In genomic region chr7:50939026-50939425, GRCh38 we compare ENCODE assay signal across 22 cellular contexts.
DNase-seq lines count a peak whose midpoint lies in the region; ATAC-seq, FAIRE-seq and TF ChIP-seq lines count a peak whose summit lies in the region.
"Had no signal": no experiment of that assay in that cellular context is flagged by ENCODE, and none has a peak within 500 bp of the region (broad histone marks: within the 10 kb centered on the region; RNA-seq: fewer than 3 reads in every experiment).

No MANE protein-coding gene starts in this region.

- no peak for TF ChIP-seq POLR2A in H1 (IDR thresholded peaks at IDR 0.05; ENCODE audit: control extremely low read depth in 1 of 2, low read depth in 2 of 2, low read length in 2 of 2)

- H3K4me1 Mint-ChIP-seq in WTC11: peaks cover 2% of the 10 kb centered on the region; the same call in 1 of the 2 replicates

- no peak overlapping the region for H3K9ac ChIP-seq in H1 (replicated peaks in 1 of 4; ENCODE audit: extremely low read depth in 1 of 4, low read depth in 3 of 4, low read length in 3 of 4)
- H3K9ac ChIP-seq: BLaER1 had no signal

- no peaks in the 10 kb centered on the region for H4K20me1 ChIP-seq in H1 (replicated peaks in 1 of 2; ENCODE audit: control insufficient read depth in 1 of 2, insufficient read depth in 2 of 2, low read length in 2 of 2)
- H4K20me1 ChIP-seq: BLaER1 had no signal

- no peak overlapping the region for H3K4me2 ChIP-seq in H1 (ENCODE audit: insufficient read depth in 1 of 2, low read depth in 2 of 2, low read length in 2 of 2)
- H3K4me2 ChIP-seq: BLaER1 had no signal

- CTCF ChIA-PET in H1 (lab: Charles Lee; ENCODE audit: partially characterized antibody): interaction anchor here (1.4 kb wide), 1 partner anchor 10 kb away, joined by 3 read pairs; no protein-coding TSS in a partner anchor
- CTCF ChIA-PET in WTC11 (lab: Charles Lee): no interaction called here

- no peak overlapping the region for H2BK20ac ChIP-seq in H1 (ENCODE audit: low read length)

- no peak overlapping the region for H3K14ac ChIP-seq in H1 (ENCODE audit: insufficient read length)

- no peak overlapping the region for H2AK5ac ChIP-seq in H1 (ENCODE audit: low read depth, low read length)

- no peak overlapping the region for H3K27ac ChIP-seq in H1 (ENCODE audit: low read depth, low read length)
- H3K27ac ChIP-seq: BLaER1, HL-60, VCaP had no signal

- no peak overlapping the region for H3K27ac Mint-ChIP-seq in WTC11
- H3K27ac Mint-ChIP-seq: activated CD8-positive, alpha-beta T cell treated with anti-CD3 and anti-CD28 coated beads for 36 hours; activated T-cell treated with anti-CD3 and anti-CD28 coated beads, Interleukin-2, amount 50 U/mL, for 72 hours had no signal

- no peak overlapping the region for H2BK15ac ChIP-seq in H1 (ENCODE audit: low read length)

- H3K23me2 ChIP-seq in H1 (ENCODE audit: low read depth, low read length): no peaks in the 10 kb centered on the region

- H3K23ac ChIP-seq in H1 (ENCODE audit: insufficient read length): no peak overlapping the region

- H3K56ac ChIP-seq in H1 (replicated peaks; ENCODE audit: insufficient read length, low read depth, low read length): no peak overlapping the region

- FAIRE-seq in H1 (lab: Jason Lieb, UNC): no peak

- TF ChIP-seq CTCF in H1 (IDR thresholded peaks at IDR 0.05; ENCODE audit: control extremely low read depth in 1 of 3, insufficient read depth in 1 of 3, low read depth in 1 of 3, low read length in 3 of 3): no peak
- TF ChIP-seq CTCF in WTC11 (IDR thresholded peaks at IDR 0.05): no peak

- peaks cover 4% of the 10 kb centered on the region; the same call in 1 of the 2 replicates for H3K36me3 Mint-ChIP-seq in WTC11

- no peak overlapping the region for H2BK120ac ChIP-seq in H1 (replicated peaks; ENCODE audit: low read depth, low read length)

- peaks cover 14% of the 10 kb centered on the region for H3K9me3 Mint-ChIP-seq in WTC11

- H3K9me3 ChIP-seq in H1 (ENCODE audit: insufficient read depth in 2 of 2, low read depth in 1 of 2, low read length in 1 of 2): no peaks in the 10 kb centered on the region

- H4K91ac ChIP-seq in H1 (replicated peaks; ENCODE audit: insufficient read length, low read length): no peak overlapping the region

- H3K36me3 ChIP-seq in H1 (ENCODE audit: control insufficient read depth in 2 of 4, insufficient read depth in 4 of 4, low read length in 3 of 4): no peaks in the 10 kb centered on the region
- H3K36me3 ChIP-seq: BLaER1 had no signal

- H4K8ac ChIP-seq in H1 (ENCODE audit: extremely low read depth, insufficient read depth, low read length): no peak overlapping the region; the same call in 1 of the 2 replicates

- no peak overlapping the region for H3K4me3 Mint-ChIP-seq in WTC11
- H3K4me3 Mint-ChIP-seq: activated CD8-positive, alpha-beta T cell treated with anti-CD3 and anti-CD28 coated beads for 36 hours; activated T-cell treated with anti-CD3 and anti-CD28 coated beads, Interleukin-2, amount 50 U/mL, for 72 hours; neural crest cell had no signal

- H4K5ac ChIP-seq in H1 (ENCODE audit: insufficient read length, low read depth, low read length): no peak overlapping the region

- ATAC-seq in HG03097 (IDR thresholded peaks at IDR 0.05; ENCODE audit: low FRiP score, unreplicated experiment) (no peak), HG02678 (IDR thresholded peaks at IDR 0.05; ENCODE audit: unreplicated experiment) (no peak), WTC11 (no peak)
- ATAC-seq: activated CD8-positive, alpha-beta T cell treated with anti-CD3 and anti-CD28 coated beads for 36 hours; activated T-cell treated with anti-CD3 and anti-CD28 coated beads, Interleukin-2, amount 50 U/mL, for 72 hours; sciatic nerve had no signal

- H2BK5ac ChIP-seq in H1 (ENCODE audit: low read depth, low read length): no peak overlapping the region

- no peak overlapping the region for H2AFZ ChIP-seq in H1 (ENCODE audit: low read length)

- H2BK12ac ChIP-seq in H1 (ENCODE audit: low read depth, low read length): no peak overlapping the region

- no peak for TF ChIP-seq EP300 in H1 (IDR thresholded peaks at IDR 0.05; ENCODE audit: borderline replicate concordance in 1 of 2, low read depth in 2 of 2, low read length in 2 of 2)

- H3K4me1 ChIP-seq in H1 (replicated peaks in 1 of 4; ENCODE audit: control insufficient read depth in 3 of 4, insufficient read depth in 4 of 4, low read length in 3 of 4): no peaks in the 10 kb centered on the region

- peak overlapping the region; percentile 69 for H3K4ac ChIP-seq in H1 (replicated peaks; ENCODE audit: insufficient read length, low read depth, low read length)

- peak; percentile 34 for DNase-seq in DMS79 (lab: John Stamatoyannopoulos, UW)
- DNase-seq in M059J (ENCODE audit: low read depth): peak; percentile 59
- no peak for DNase-seq in H1 (ENCODE audit: low read depth in 1 of 2, low spot score in 2 of 2)
- DNase-seq in non-pigmented ciliary epithelial cell (ENCODE audit: low read depth): peak; percentile 42
- no peak for DNase-seq in WTC11 (ENCODE audit: low spot score)
- DNase-seq: activated CD8-positive, alpha-beta T cell treated with anti-CD3 and anti-CD28 coated beads for 36 hours; activated T-cell treated with anti-CD3 and anti-CD28 coated beads, Interleukin-2, amount 50 U/mL, for 72 hours; cortex of kidney; KBM-7; NCI-H1092; NCI-H2081 treated with DMSO at 0.1 percent for 48 hours; NCI-H774; RPMI8226; stimulated activated CD4-positive, alpha-beta T cell treated with anti-CD3 and anti-CD28 coated beads, Interleukin-2, amount 100 ng/mL, for 48 hours; SW 1271 had no signal

- no peak overlapping the region for H3K4me3 ChIP-seq in H1 (ENCODE audit: extremely low read depth in 1 of 4, insufficient read depth in 2 of 4, low read depth in 3 of 4, low read length in 4 of 4)
- H3K4me3 ChIP-seq: BLaER1 had no signal

- WGBS in H1 (ENCODE audit: extremely low coverage in 1 of 2, insufficient coverage in 1 of 2, insufficient read length in 1 of 2, insufficient replicate concordance in 2 of 2, low coverage in 1 of 2, low lambda C conversion rate in 2 of 2, missing lambda C conversion rate in 1 of 2), 2 experiments: 85% methylated on average over 4 of the region's 4 CpGs; no CpG with 5 or more reads in 1 of the 2 experiments

- H3K27me3 Mint-ChIP-seq in WTC11 (ENCODE audit: low read depth): peaks cover 2% of the 10 kb centered on the region; the same call in 1 of the 2 replicates

- no peaks in the 10 kb centered on the region for H3K79me2 ChIP-seq in H1 (ENCODE audit: control insufficient read depth in 1 of 2, insufficient read depth in 2 of 2, low read length in 2 of 2)

- H3K79me1 ChIP-seq in H1 (ENCODE audit: low read depth, low read length): no peaks in the 10 kb centered on the region; the same call in 1 of the 2 replicates

- no peak for TF ChIP-seq RAD21 in H1 (IDR thresholded peaks at IDR 0.05 in 1 of 2, conservative IDR thresholded peaks at IDR 0.05 in 1 of 2; ENCODE audit: low read depth in 2 of 2, low read length in 2 of 2)

- POLR2A ChIA-PET in H1 (lab: Charles Lee; ENCODE audit: partially characterized antibody): no interaction called here
- POLR2A ChIA-PET in WTC11 (lab: Charles Lee): no interaction called here

- no peak overlapping the region for H3K18ac ChIP-seq in H1 (ENCODE audit: extremely low read depth, low read length)

- no peaks in the 10 kb centered on the region for H3K27me3 ChIP-seq in H1 (replicated peaks in 1 of 4; ENCODE audit: control insufficient read depth in 3 of 4, extremely low read depth in 1 of 4, insufficient read depth in 3 of 4, low read length in 3 of 4)
- H3K27me3 ChIP-seq: BLaER1 had no signal

TF ChIP-seq in H1, 55 proteins besides CTCF, POLR2A, EP300 and RAD21 (continues in another document):
- no peak for TF ChIP-seq SIN3A (conservative IDR thresholded peaks at IDR 0.05 in 1 of 2, IDR thresholded peaks at IDR 0.05 in 1 of 2; ENCODE audit: low read depth in 1 of 2, low read length in 2 of 2)
- no peak for TF ChIP-seq CEBPB (IDR thresholded peaks at IDR 0.05; ENCODE audit: low read depth, low read length)
- no peak for TF ChIP-seq GTF2F1 (IDR thresholded peaks at IDR 0.05; ENCODE audit: borderline replicate concordance, low read depth, low read length)
- TF ChIP-seq TEAD4 (IDR thresholded peaks at IDR 0.05; ENCODE audit: low read depth, low read length): no peak
- TF ChIP-seq SP4 (IDR thresholded peaks at IDR 0.05; ENCODE audit: low read length): no peak
- no peak for TF ChIP-seq TBP (IDR thresholded peaks at IDR 0.05; ENCODE audit: low read depth, low read length)
- no peak for TF ChIP-seq SP1 (IDR thresholded peaks at IDR 0.05; ENCODE audit: low read depth, low read length)
- no peak for TF ChIP-seq YY1 (IDR thresholded peaks at IDR 0.05; ENCODE audit: low read depth, low read length)
- TF ChIP-seq SIRT6 (IDR thresholded peaks at IDR 0.05; ENCODE audit: low read length): no peak
- no peak for TF ChIP-seq CTBP2 (IDR thresholded peaks at IDR 0.05; ENCODE audit: borderline replicate concordance, insufficient read depth, insufficient read length, low read length)
- TF ChIP-seq ZNF274 (IDR thresholded peaks at IDR 0.05; ENCODE audit: borderline replicate concordance, extremely low read depth, low read length): no peak
- no peak for TF ChIP-seq EGR1 (IDR thresholded peaks at IDR 0.05; ENCODE audit: borderline replicate concordance, low read depth, low read length)
- TF ChIP-seq TAF7 (optimal IDR thresholded peaks at IDR 0.05; ENCODE audit: borderline replicate concordance, low read depth, low read length): no peak

TF ChIP-seq in WTC11, 78 proteins besides CTCF, POLR2A, EP300 and RAD21 (continues in another document):
- TF ChIP-seq CBFB (CRISPR knock-in tag; IDR thresholded peaks at IDR 0.05; ENCODE audit: low read depth): no peak
- TF ChIP-seq FOXP4 (CRISPR knock-in tag; IDR thresholded peaks at IDR 0.05): no peak
- no peak for TF ChIP-seq CREM (CRISPR knock-in tag; IDR thresholded peaks at IDR 0.05)
- TF ChIP-seq ETV6 (CRISPR knock-in tag; IDR thresholded peaks at IDR 0.05): no peak

Comparison
In these comparisons a context has a peak if more than half of its experiments do, and no peak if none do; other contexts are left out.
1. DNase-seq: peak in DMS79 (single experiment), M059J (single experiment) and non-pigmented ciliary epithelial cell (single experiment); none in H1 (0 of 2) and WTC11 (single experiment).